Comparison of ENCODE assay signal across 16 cellular contexts in the genomic region with DNA sequence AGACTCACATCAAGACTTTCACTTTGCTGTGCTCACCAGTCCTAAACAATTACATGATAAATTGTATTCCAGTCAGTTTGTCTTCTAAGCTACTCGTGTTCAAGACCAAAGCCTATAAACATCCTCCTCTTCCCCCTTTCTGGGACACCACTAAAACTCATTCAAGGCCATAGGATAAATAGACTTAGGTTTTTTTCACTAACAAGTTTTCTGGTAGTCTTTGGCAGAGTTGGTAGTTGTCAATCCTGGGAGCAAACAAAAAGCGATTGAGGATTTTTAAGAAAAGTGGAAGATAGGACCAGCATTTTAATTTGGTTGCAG.
"Had no signal": no experiment of that assay in that cellular context is flagged by ENCODE, and none has a peak within 500 bp of the region (broad histone marks: within the 10 kb centered on the region; RNA-seq: fewer than 3 reads in every experiment).

No MANE protein-coding gene starts in this region.

- H3K4me3 Mint-ChIP-seq: activated CD8-positive, alpha-beta T cell treated with anti-CD3 and anti-CD28 coated beads for 36 hours; activated naive CD8-positive, alpha-beta T cell treated with anti-CD3 and anti-CD28 coated beads, Interleukin-2, amount 10 ng/mL, durations not matched to agents 7 days and 5 days; naive B cell; stimulated activated naive CD8-positive, alpha-beta T cell treated with anti-CD3 and anti-CD28 coated beads, Interleukin-15, Interleukin-2, amounts not matched to agents 100 ng/mL and 50 ng/mL, for 24 hours had no signal

- DNase-seq: activated CD4-positive, alpha-beta T cell treated with anti-CD3 and anti-CD28 coated beads for 4 hours; activated CD8-positive, alpha-beta memory T cell treated with anti-CD3 and anti-CD28 coated beads, Interleukin-2, amount 50 U/mL, for 48 hours; activated CD8-positive, alpha-beta T cell treated with anti-CD3 and anti-CD28 coated beads for 36 hours; activated naive CD8-positive, alpha-beta T cell treated with anti-CD3 and anti-CD28 coated beads, Interleukin-2, amount 10 ng/mL, durations not matched to agents 7 days and 5 days; anterior cingulate cortex; midbrain; naive B cell; right cardiac atrium; stimulated activated CD4-positive, alpha-beta T cell treated with anti-CD3 and anti-CD28 coated beads, Interleukin-12 subunit alpha, Interleukin-12 subunit beta, amount 100 ng/mL, for 4 hours; stimulated activated CD4-positive, alpha-beta T cell treated with anti-CD3 and anti-CD28 coated beads, Interleukin-4, amount 100 ng/mL, for 1 hour; stimulated activated CD8-positive, alpha-beta memory T cell treated with anti-CD3 and anti-CD28 coated beads, Interleukin-4, amount 100 ng/mL, for 48 hours; T-helper 1 cell; upper lobe of left lung; WERI-Rb-1 had no signal

- H3K9me3 ChIP-seq: neutrophil, upper lobe of left lung had no signal

- H3K4me3 ChIP-seq: upper lobe of left lung had no signal

- H3K27ac Mint-ChIP-seq: activated CD8-positive, alpha-beta T cell treated with anti-CD3 and anti-CD28 coated beads for 36 hours; activated naive CD8-positive, alpha-beta T cell treated with anti-CD3 and anti-CD28 coated beads, Interleukin-2, amount 10 ng/mL, durations not matched to agents 7 days and 5 days; naive B cell; stimulated activated naive CD8-positive, alpha-beta T cell treated with anti-CD3 and anti-CD28 coated beads, Interleukin-15, Interleukin-2, amounts not matched to agents 100 ng/mL and 50 ng/mL, for 24 hours had no signal

- H3K27me3 ChIP-seq: neutrophil, upper lobe of left lung had no signal

- ATAC-seq: activated CD8-positive, alpha-beta T cell treated with anti-CD3 and anti-CD28 coated beads for 36 hours; right cardiac atrium had no signal

- H3K27ac ChIP-seq: neutrophil, upper lobe of left lung, WERI-Rb-1 had no signal

- H3K27me3 Mint-ChIP-seq: activated CD8-positive, alpha-beta T cell treated with anti-CD3 and anti-CD28 coated beads for 36 hours; naive B cell; stimulated activated naive CD8-positive, alpha-beta T cell treated with anti-CD3 and anti-CD28 coated beads, Interleukin-15, Interleukin-2, amounts not matched to agents 100 ng/mL and 50 ng/mL, for 24 hours had no signal

- H3K36me3 ChIP-seq: neutrophil, upper lobe of left lung, WERI-Rb-1 had no signal
